8 cellular contexts compared by ENCODE assay signal in genomic region chr15:81939604-81940440, GRCh38.
A peak's percentile ranks its signal among the peaks of the same experiment; 100 is the strongest.
DNase-seq lines count a peak whose midpoint lies in the region; ATAC-seq, FAIRE-seq and TF ChIP-seq lines count a peak whose summit lies in the region.

No MANE protein-coding gene starts in this region.

- WGBS in testis, 2 donors: 38 to 52% methylated on average over 5 of the region's 5 CpGs

- H3K4me3 ChIP-seq in fibroblast of pulmonary artery (replicated peaks; ENCODE audit: low read depth, low read length) (no peak overlapping the region), testis (no peak overlapping the region)

- H3K9me3 ChIP-seq in testis: no peaks in the 10 kb centered on the region

- H3K27me3 ChIP-seq in testis: no peaks in the 10 kb centered on the region

- ATAC-seq in HG02970 (IDR thresholded peaks at IDR 0.05; ENCODE audit: low FRiP score, unreplicated experiment): no peak
- ATAC-seq in HG02938 (IDR thresholded peaks at IDR 0.05; ENCODE audit: unreplicated experiment): no peak

- no peak for TF ChIP-seq POLR2A in testis (IDR thresholded peaks at IDR 0.05)

- H3K4me1 ChIP-seq in testis: peaks cover 14% of the 10 kb centered on the region

- TF ChIP-seq CTCF in fibroblast of pulmonary artery (IDR thresholded peaks at IDR 0.05; ENCODE audit: low read length, missing control alignments) (peak; percentile 63), testis (IDR thresholded peaks at IDR 0.05) (peak; percentile 58 to 79 (median 58))

- H3K27ac ChIP-seq in testis: no peak overlapping the region

- H3K36me3 ChIP-seq in testis (ENCODE audit: low read depth, missing control alignments): no peaks in the 10 kb centered on the region

- peak; percentile 77 for FAIRE-seq in GM19239 (lab: Jason Lieb, UNC)

- intact Hi-C loops in testis (cut with DNase I; ENCODE audit: low total_unique reads): no loop called here

- DNase-seq in CMK (ENCODE audit: low read depth) (peak; percentile 64), GM19239 (ENCODE audit: insufficient read length, low spot score) (peak; percentile 4), RPMI7951 (ENCODE audit: low read depth) (peak; percentile 54), fibroblast of pulmonary artery (ENCODE audit: low read depth) (peak; percentile 70), testis (peak; percentile 34)
- DNase-seq in activated CD8-positive, alpha-beta memory T cell treated with anti-CD3 and anti-CD28 coated beads for 24 hours: no peak
